ENCODE assay signal across 27 cellular contexts in the genomic region with DNA sequence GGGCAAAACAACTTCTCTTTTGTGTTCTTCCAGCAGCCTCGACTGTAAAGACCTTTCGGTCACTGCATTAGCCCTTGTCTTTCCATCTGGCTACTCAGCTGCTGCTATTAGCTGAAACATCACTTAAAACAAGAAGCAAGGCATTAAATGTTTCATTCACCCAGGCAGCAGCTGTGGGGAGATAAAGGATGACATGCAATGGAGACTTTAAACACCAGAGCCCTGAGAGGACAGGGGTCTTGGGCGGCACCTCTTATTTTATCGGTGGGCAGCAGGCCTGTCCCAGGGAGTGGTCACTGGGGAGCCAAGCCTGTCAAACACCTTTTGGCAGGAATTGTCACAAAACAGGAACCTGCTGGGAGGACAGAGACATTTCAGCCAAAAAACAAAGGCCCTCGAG.
DNase-seq lines count a peak whose midpoint lies in the region; ATAC-seq and TF ChIP-seq lines count a peak whose summit lies in the region.
"Had no signal": no experiment of that assay in that cellular context is flagged by ENCODE, and none has a peak within 500 bp of the region (broad histone marks: within the 10 kb centered on the region; RNA-seq: fewer than 3 reads in every experiment).

No MANE protein-coding gene starts in this region.

- H3K27ac ChIP-seq in gastroesophageal sphincter (peak overlapping the region in 3 of 4 donors; percentile 48 to 57 (median 57)), left lung (peak overlapping the region in 1 of 2 donors; percentile 54)
- H3K27ac ChIP-seq: 22Rv1, C4-2B, SJSA1, suprapubic skin had no signal

- H3K9me3 ChIP-seq in gastroesophageal sphincter (peaks cover 0 to 5% (median 0%) of the 10 kb centered on the region in 3 donors), left lung (peaks cover 0 to 11% of the 10 kb centered on the region in 2 donors)
- H3K9me3 ChIP-seq: SJSA1, suprapubic skin had no signal

- WGBS in gastroesophageal sphincter (ENCODE audit: low coverage in 1 of 2), 2 donors = 60 to 82% methylated on average over 3 to 5 of the region's 5 CpGs

- no peak for TF ChIP-seq EP300 in gastroesophageal sphincter (IDR thresholded peaks at IDR 0.05)

- H3K4me1 ChIP-seq in gastroesophageal sphincter (peaks cover 0 to 8% (median 0%) of the 10 kb centered on the region in 3 donors), left lung (no peaks in the 10 kb centered on the region)
- H3K4me1 ChIP-seq: Caco-2, SJSA1, suprapubic skin had no signal

- intact Hi-C loops in sciatic nerve (cut with DNase I) (no loop called here), left lung (cut with DNase I) (no loop called here)

- TF ChIP-seq POLR2A in gastroesophageal sphincter (IDR thresholded peaks at IDR 0.05) = no peak

- H3K4me3 ChIP-seq in gastroesophageal sphincter (no peak overlapping the region), left lung (no peak overlapping the region)
- H3K4me3 ChIP-seq: SJSA1, suprapubic skin had no signal

- ATAC-seq in gastroesophageal sphincter (no peak), sciatic nerve (peak; percentile 25), HG03521 (IDR thresholded peaks at IDR 0.05; ENCODE audit: unreplicated experiment) (no peak), left lung (no peak)
- ATAC-seq: activated naive CD8-positive, alpha-beta T cell treated with anti-CD3 and anti-CD28 coated beads, Interleukin-2, amount 50 U/mL, for 24 hours; activated T-cell treated with anti-CD3 and anti-CD28 coated beads, Interleukin-2, amount 50 U/mL, for 72 hours; HepG2; stimulated activated memory B cell treated with anti-CD40 and anti-IgM and Interleukin-4, amounts not matched to agents 10 μg/mL and 1 μg/mL and 100 μg/mL, for 72 hours had no signal

- DNase-seq in NCI-H1092 treated with DMSO at 0.1 percent for 48 hours (lab: John Stamatoyannopoulos, UW) = peak; percentile 6
- no peak for DNase-seq in NCI-H1092 (lab: John Stamatoyannopoulos, UW)
- DNase-seq in Kasumi-1 (lab: John Stamatoyannopoulos, UW) = peak; percentile 17 to 29
- DNase-seq in sciatic nerve (ENCODE audit: low spot score) = no peak
- no peak for DNase-seq in activated CD4-positive, alpha-beta T cell treated with anti-CD3 and anti-CD28 coated beads, Interleukin-2, amount 50 U/mL, for 1 hour
- no peak for DNase-seq in left lung
- DNase-seq: activated CD4-positive, alpha-beta T cell treated with anti-CD3 and anti-CD28 coated beads, Interleukin-2, amount 50 U/mL, for 4 hours; activated CD4-positive, CD25-positive, alpha-beta regulatory T cell; activated naive CD4-positive, alpha-beta T cell; activated naive CD8-positive, alpha-beta T cell treated with anti-CD3 and anti-CD28 coated beads, Interleukin-2, amount 50 U/mL, for 24 hours; activated T-cell treated with anti-CD3 and anti-CD28 coated beads, Interleukin-2, amount 50 U/mL, for 72 hours; Caco-2; cerebellar nuclear complex; DMS53; immature natural killer cell; Karpas-422; mesendoderm; NCI-H446 treated with DMSO at 0.1 percent for 48 hours; RPMI8226 had no signal

- H3K36me3 ChIP-seq in gastroesophageal sphincter = no peaks in the 10 kb centered on the region
- no peaks in the 10 kb centered on the region for H3K36me3 ChIP-seq in left lung
- H3K36me3 ChIP-seq: SJSA1, suprapubic skin had no signal

- no peak for TF ChIP-seq CTCF in gastroesophageal sphincter (IDR thresholded peaks at IDR 0.05)
- TF ChIP-seq CTCF in left lung (IDR thresholded peaks at IDR 0.05) = no peak

- H3K27me3 ChIP-seq in gastroesophageal sphincter = no peaks in the 10 kb centered on the region
- no peaks in the 10 kb centered on the region for H3K27me3 ChIP-seq in left lung
- H3K27me3 ChIP-seq: SJSA1, suprapubic skin had no signal

Comparison
In these comparisons a context has a peak if more than half of its experiments do, and no peak if none do; other contexts are left out.
1. DNase-seq: peak in NCI-H1092 treated with DMSO at 0.1 percent for 48 hours (single experiment) and Kasumi-1 (2 of 2); none in NCI-H1092 (single experiment), sciatic nerve (single experiment), activated CD4-positive, alpha-beta T cell treated with anti-CD3 and anti-CD28 coated beads, Interleukin-2, amount 50 U/mL, for 1 hour (single experiment) and left lung (0 of 2).